Comparison of ENCODE assay signal across 19 cellular contexts in the genomic region with DNA sequence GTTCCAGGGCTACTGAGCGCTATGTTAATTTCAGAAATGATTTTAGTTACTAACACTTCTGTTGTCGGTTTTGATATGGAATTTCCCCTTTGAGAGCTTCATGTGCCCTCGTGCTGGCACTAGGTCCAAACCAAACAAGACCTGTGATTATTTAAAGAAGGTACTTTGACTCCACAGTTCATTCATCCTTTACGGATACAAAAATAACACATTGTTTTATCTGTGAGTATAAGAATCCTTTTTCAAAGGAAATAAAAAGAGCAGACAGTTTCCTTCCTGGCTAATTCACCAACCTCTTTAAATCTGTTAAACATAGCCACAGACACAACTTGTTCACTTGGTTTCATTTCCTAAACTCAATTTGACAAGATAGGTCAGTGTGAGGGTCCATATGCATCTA.
"Had no signal": no experiment of that assay in that cellular context is flagged by ENCODE, and none has a peak within 500 bp of the region (broad histone marks: within the 10 kb centered on the region; RNA-seq: fewer than 3 reads in every experiment).

No MANE protein-coding gene starts in this region.

- H3K4me1 Mint-ChIP-seq: brain, neural crest cell had no signal

- ATAC-seq: gastrocnemius medialis; heart left ventricle; sciatic nerve; stimulated activated effector memory CD8-positive, alpha-beta T cell treated with anti-CD3 and anti-CD28 coated beads, Interleukin-12 subunit alpha, Interleukin-12 subunit beta, amount 100 ng/mL, for 72 hours; upper lobe of right lung had no signal

- H3K36me3 Mint-ChIP-seq: brain; mesothelial cell of epicardium; stimulated activated effector memory CD8-positive, alpha-beta T cell treated with anti-CD3 and anti-CD28 coated beads, Interleukin-12 subunit alpha, Interleukin-12 subunit beta, amount 100 ng/mL, for 72 hours had no signal

- H3K27me3 Mint-ChIP-seq: activated naive CD8-positive, alpha-beta T cell treated with anti-CD3 and anti-CD28 coated beads for 36 hours had no signal

- DNase-seq: activated CD4-positive, alpha-beta T cell treated with anti-CD3 and anti-CD28 coated beads for 1 hour; activated CD4-positive, alpha-beta T cell treated with anti-CD3 and anti-CD28 coated beads, Interleukin-2, amount 50 U/mL, for 4 hours; activated naive CD4-positive, alpha-beta T cell; activated naive CD8-positive, alpha-beta T cell treated with anti-CD3 and anti-CD28 coated beads for 36 hours; activated T-cell treated with anti-CD3 and anti-CD28 coated beads for 4 hours; caudate nucleus; gastrocnemius medialis; heart left ventricle; stimulated activated CD4-positive, alpha-beta T cell treated with anti-CD3 and anti-CD28 coated beads, Interleukin-4, amount 100 ng/mL, for 24 hours; SW 1271; T-helper 2 cell; testis; upper lobe of right lung; WERI-Rb-1 had no signal

- H3K27ac Mint-ChIP-seq: activated naive CD8-positive, alpha-beta T cell treated with anti-CD3 and anti-CD28 coated beads for 36 hours; brain; mesothelial cell of epicardium; stimulated activated effector memory CD8-positive, alpha-beta T cell treated with anti-CD3 and anti-CD28 coated beads, Interleukin-12 subunit alpha, Interleukin-12 subunit beta, amount 100 ng/mL, for 72 hours had no signal

- H3K9me3 Mint-ChIP-seq: stimulated activated effector memory CD8-positive, alpha-beta T cell treated with anti-CD3 and anti-CD28 coated beads, Interleukin-12 subunit alpha, Interleukin-12 subunit beta, amount 100 ng/mL, for 72 hours had no signal

- H3K4me3 Mint-ChIP-seq: activated naive CD8-positive, alpha-beta T cell treated with anti-CD3 and anti-CD28 coated beads for 36 hours; brain; mesothelial cell of epicardium; neural crest cell; stimulated activated effector memory CD8-positive, alpha-beta T cell treated with anti-CD3 and anti-CD28 coated beads, Interleukin-12 subunit alpha, Interleukin-12 subunit beta, amount 100 ng/mL, for 72 hours had no signal
